ENCODE assay signal across 25 cellular contexts in the genomic region with DNA sequence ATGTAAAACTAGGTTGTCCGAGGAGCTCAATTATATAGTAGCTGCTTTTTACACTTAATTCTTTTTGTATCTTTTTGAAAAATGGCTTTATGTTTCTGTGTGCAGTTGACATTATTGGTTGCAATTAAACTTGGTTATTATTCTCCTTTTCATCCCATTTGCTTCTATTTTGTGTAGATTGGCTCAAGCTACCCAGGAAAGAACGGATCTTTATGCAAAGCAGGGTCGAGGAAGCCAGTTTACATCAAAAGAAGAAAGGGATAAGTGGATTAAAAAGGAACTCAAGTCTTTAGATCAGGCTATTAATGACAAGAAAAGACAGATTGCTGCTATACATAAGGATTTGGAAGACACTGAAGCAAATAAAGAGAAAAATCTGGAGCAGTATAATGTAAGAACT.
"Had no signal": no experiment of that assay in that cellular context is flagged by ENCODE, and none has a peak within 500 bp of the region (broad histone marks: within the 10 kb centered on the region; RNA-seq: fewer than 3 reads in every experiment).

No MANE protein-coding gene starts in this region.

- H3K4me1 ChIP-seq: breast epithelium, colonic mucosa, SJSA1 had no signal

- DNase-seq: activated B cell treated with CpG ODN at 0.5 μM for 24 hours; activated CD8-positive, alpha-beta memory T cell treated with anti-CD3 and anti-CD28 coated beads, Interleukin-2, amount 50 U/mL, for 4 hours; activated CD8-positive, alpha-beta T cell treated with anti-CD3 and anti-CD28 coated beads for 36 hours; activated effector memory CD4-positive, alpha-beta T cell treated with anti-CD3 and anti-CD28 coated beads, Interleukin-2, amount 50 U/mL, for 16 hours; activated naive CD4-positive, alpha-beta T cell treated with anti-CD3 and anti-CD28 coated beads, Interleukin-2, amount 10 ng/mL, durations not matched to agents 7 days and 5 days; activated naive CD8-positive, alpha-beta T cell treated with anti-CD3 and anti-CD28 coated beads, Interleukin-2, amount 10 ng/mL, durations not matched to agents 7 days and 5 days; aorta; caudate nucleus; colonic mucosa; MG63; NCI-H1092 treated with DMSO at 0.1 percent for 48 hours; NCI-H1436; NCI-H1694 treated with DMSO at 0.1 percent for 48 hours; NCI-H2029 treated with DMSO at 0.1 percent for 48 hours; NCI-H345; NCI-H510A; NCI-H526 treated with DMSO at 0.1 percent for 48 hours; PC-3; SHP77; T-helper 9 cell had no signal

- H3K27ac ChIP-seq: breast epithelium, colonic mucosa, SJSA1 had no signal

- H3K27me3 Mint-ChIP-seq: activated B cell treated with CpG ODN at 0.5 μM for 24 hours; activated CD8-positive, alpha-beta T cell treated with anti-CD3 and anti-CD28 coated beads for 36 hours; activated naive CD4-positive, alpha-beta T cell treated with anti-CD3 and anti-CD28 coated beads, Interleukin-2, amount 10 ng/mL, durations not matched to agents 7 days and 5 days; activated naive CD8-positive, alpha-beta T cell treated with anti-CD3 and anti-CD28 coated beads, Interleukin-2, amount 10 ng/mL, durations not matched to agents 7 days and 5 days had no signal

- H3K9me3 Mint-ChIP-seq: activated B cell treated with CpG ODN at 0.5 μM for 24 hours; activated CD8-positive, alpha-beta T cell treated with anti-CD3 and anti-CD28 coated beads for 36 hours; activated naive CD4-positive, alpha-beta T cell treated with anti-CD3 and anti-CD28 coated beads, Interleukin-2, amount 10 ng/mL, durations not matched to agents 7 days and 5 days; activated naive CD8-positive, alpha-beta T cell treated with anti-CD3 and anti-CD28 coated beads, Interleukin-2, amount 10 ng/mL, durations not matched to agents 7 days and 5 days; activated T-helper 1 cell treated with anti-CD3 and anti-CD28 coated beads, Interleukin-12 subunit alpha, Interleukin-12 subunit beta, Interleukin-2, Interleukin-4 antibody, amounts not matched to agents 30 ng/mL and 10 ng/mL and 1 ng/mL, durations not matched to agents 14 hours and 24 hours and 36 hours; T-helper 1 cell treated with Interleukin-12 subunit alpha and Interleukin-12 subunit beta and Interleukin-4 antibody, amounts not matched to agents 30 μg/mL and 1 μg/mL, for 36 hours had no signal

- H3K4me3 ChIP-seq: breast epithelium, colonic mucosa, MG63, SJSA1 had no signal

- H3K4me1 Mint-ChIP-seq: activated B cell treated with CpG ODN at 0.5 μM for 24 hours; activated naive CD4-positive, alpha-beta T cell treated with anti-CD3 and anti-CD28 coated beads, Interleukin-2, amount 10 ng/mL, durations not matched to agents 7 days and 5 days; activated naive CD8-positive, alpha-beta T cell treated with anti-CD3 and anti-CD28 coated beads, Interleukin-2, amount 10 ng/mL, durations not matched to agents 7 days and 5 days had no signal

- H3K27ac Mint-ChIP-seq: activated B cell treated with CpG ODN at 0.5 μM for 24 hours; activated CD8-positive, alpha-beta T cell treated with anti-CD3 and anti-CD28 coated beads for 36 hours; activated naive CD4-positive, alpha-beta T cell treated with anti-CD3 and anti-CD28 coated beads, Interleukin-2, amount 10 ng/mL, durations not matched to agents 7 days and 5 days; activated naive CD8-positive, alpha-beta T cell treated with anti-CD3 and anti-CD28 coated beads, Interleukin-2, amount 10 ng/mL, durations not matched to agents 7 days and 5 days; activated T-helper 1 cell treated with anti-CD3 and anti-CD28 coated beads, Interleukin-12 subunit alpha, Interleukin-12 subunit beta, Interleukin-2, Interleukin-4 antibody, amounts not matched to agents 30 ng/mL and 10 ng/mL and 1 ng/mL, durations not matched to agents 14 hours and 24 hours and 36 hours; T-helper 1 cell treated with Interleukin-12 subunit alpha and Interleukin-12 subunit beta and Interleukin-4 antibody, amounts not matched to agents 30 μg/mL and 1 μg/mL, for 36 hours had no signal

- H3K4me3 Mint-ChIP-seq: activated B cell treated with CpG ODN at 0.5 μM for 24 hours; activated CD8-positive, alpha-beta T cell treated with anti-CD3 and anti-CD28 coated beads for 36 hours; activated naive CD4-positive, alpha-beta T cell treated with anti-CD3 and anti-CD28 coated beads, Interleukin-2, amount 10 ng/mL, durations not matched to agents 7 days and 5 days; activated naive CD8-positive, alpha-beta T cell treated with anti-CD3 and anti-CD28 coated beads, Interleukin-2, amount 10 ng/mL, durations not matched to agents 7 days and 5 days; activated T-helper 1 cell treated with anti-CD3 and anti-CD28 coated beads, Interleukin-12 subunit alpha, Interleukin-12 subunit beta, Interleukin-2, Interleukin-4 antibody, amounts not matched to agents 30 ng/mL and 10 ng/mL and 1 ng/mL, durations not matched to agents 14 hours and 24 hours and 36 hours; T-helper 1 cell treated with Interleukin-12 subunit alpha and Interleukin-12 subunit beta and Interleukin-4 antibody, amounts not matched to agents 30 μg/mL and 1 μg/mL, for 36 hours had no signal

- H3K27me3 ChIP-seq: breast epithelium, colonic mucosa, MG63, SJSA1 had no signal

- ATAC-seq: activated CD8-positive, alpha-beta T cell treated with anti-CD3 and anti-CD28 coated beads for 36 hours; PC-3; SK-N-SH treated with all-trans-retinoic acid at 6 μM for 48 hours had no signal

- H3K9me3 ChIP-seq: breast epithelium, colonic mucosa, MG63, SJSA1 had no signal
